Comparison of ENCODE assay signal across 8 cellular contexts in genomic region chr19:49224856-49225255, GRCh38.
DNase-seq lines count a peak whose midpoint lies in the region; ATAC-seq and TF ChIP-seq lines count a peak whose summit lies in the region.

No MANE protein-coding gene starts in this region.

- no peak overlapping the region for H3K27ac ChIP-seq in suprapubic skin

- TF ChIP-seq EP300 in suprapubic skin (IDR thresholded peaks at IDR 0.05): no peak

- H3K9me3 Mint-ChIP-seq in osteocyte (ENCODE audit: unreplicated experiment): no peaks in the 10 kb centered on the region

- H3K4me3 ChIP-seq in NB4 (ENCODE audit: low read depth, low read length) (no peak overlapping the region), epithelial cell of proximal tubule (ENCODE audit: low read depth, low read length) (no peak overlapping the region), suprapubic skin (no peak overlapping the region)

- no peak for ATAC-seq in GM18873 (IDR thresholded peaks at IDR 0.05; ENCODE audit: low FRiP score, unreplicated experiment)

- H3K36me3 Mint-ChIP-seq in osteocyte (ENCODE audit: unreplicated experiment): no peaks in the 10 kb centered on the region

- no peaks in the 10 kb centered on the region for H3K27me3 ChIP-seq in suprapubic skin

- H3K4me1 ChIP-seq in suprapubic skin: peaks cover 5% of the 10 kb centered on the region

- H3K36me3 ChIP-seq in suprapubic skin: no peaks in the 10 kb centered on the region

- H3K27me3 Mint-ChIP-seq in osteocyte (ENCODE audit: unreplicated experiment): peaks cover 4% of the 10 kb centered on the region

- no peak for TF ChIP-seq POLR2A in NB4 (IDR thresholded peaks at IDR 0.05; ENCODE audit: extremely low read depth, insufficient read length)
- TF ChIP-seq POLR2A in suprapubic skin (IDR thresholded peaks at IDR 0.05): no peak

- no peak overlapping the region for H3K4me3 Mint-ChIP-seq in osteocyte (ENCODE audit: unreplicated experiment)

- in situ Hi-C loops in SK-MEL-5 (cut with HindIII; ENCODE audit: low pct_unique_long_range_greater_than_20kb, low sequenced_read_pairs): no loop called here

- TF ChIP-seq CTCF in NB4 (IDR thresholded peaks at IDR 0.05; ENCODE audit: low read depth, low read length): peak; percentile 54
- TF ChIP-seq CTCF in epithelial cell of proximal tubule (conservative IDR thresholded peaks at IDR 0.05; ENCODE audit: low read depth, low read length): peak; percentile 59
- TF ChIP-seq CTCF in osteocyte (IDR thresholded peaks at IDR 0.05): peak; percentile 44
- TF ChIP-seq CTCF in suprapubic skin (IDR thresholded peaks at IDR 0.05): peak in 1 of 2 donors; percentile 45

- WGBS in suprapubic skin: 15% methylated on average over 8 of the region's 8 CpGs

- no peaks in the 10 kb centered on the region for H3K9me3 ChIP-seq in suprapubic skin

- H3K27ac Mint-ChIP-seq in osteocyte (ENCODE audit: unreplicated experiment): no peak overlapping the region

- peak; percentile 32 for DNase-seq in activated T-cell treated with anti-CD3 and anti-CD28 coated beads, Interleukin-2, amount 50 U/mL, for 1 hour
- DNase-seq in activated T-cell treated with anti-CD3 and anti-CD28 coated beads for 4 hours: no peak
- peak; percentile 73 for DNase-seq in NB4 (ENCODE audit: low read depth)
- DNase-seq in SK-MEL-5 (ENCODE audit: low read depth, low spot score): peak; percentile 74
- no peak for DNase-seq in epithelial cell of proximal tubule (ENCODE audit: low read depth)
- DNase-seq in osteocyte (ENCODE audit: extremely low spot score, unreplicated experiment): no peak
- DNase-seq in suprapubic skin (ENCODE audit: low spot score in 2 of 2): no peak

- peaks cover 4% of the 10 kb centered on the region for H3K4me1 Mint-ChIP-seq in osteocyte (ENCODE audit: unreplicated experiment)

Comparison
In these comparisons a context has a peak if more than half of its experiments do, and no peak if none do; other contexts are left out.
1. DNase-seq: peak in activated T-cell treated with anti-CD3 and anti-CD28 coated beads, Interleukin-2, amount 50 U/mL, for 1 hour (single experiment), NB4 (single experiment) and SK-MEL-5 (single experiment); none in activated T-cell treated with anti-CD3 and anti-CD28 coated beads for 4 hours (single experiment), epithelial cell of proximal tubule (single experiment), osteocyte (single experiment) and suprapubic skin (0 of 2).